13 cellular contexts compared by ENCODE assay signal in the genomic region with DNA sequence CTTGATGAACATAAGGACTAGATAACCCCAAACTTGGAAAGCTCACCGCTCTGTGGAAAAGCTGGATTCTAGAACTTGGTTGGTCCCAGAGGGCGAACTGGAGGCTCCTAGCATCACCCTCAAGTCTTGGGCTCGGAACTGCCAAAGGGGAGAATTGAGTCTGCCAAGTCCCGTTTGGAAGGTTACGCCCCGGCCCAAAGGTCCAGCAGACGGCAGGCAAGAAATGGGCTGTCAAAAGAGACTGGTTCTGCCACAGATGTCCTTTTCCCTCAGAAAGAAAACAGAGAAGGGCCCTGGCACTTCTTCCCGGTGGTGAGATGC.
DNase-seq lines count a peak whose midpoint lies in the region; ATAC-seq and TF ChIP-seq lines count a peak whose summit lies in the region.
"Had no signal": no experiment of that assay in that cellular context is flagged by ENCODE, and none has a peak within 500 bp of the region (broad histone marks: within the 10 kb centered on the region; RNA-seq: fewer than 3 reads in every experiment).

No MANE protein-coding gene starts in this region.

- H3K9me3 Mint-ChIP-seq in activated CD4-positive, alpha-beta memory T cell treated with anti-CD3 and anti-CD28 coated beads for 36 hours: no peaks in the 10 kb centered on the region
- no peaks in the 10 kb centered on the region for H3K9me3 Mint-ChIP-seq in activated CD4-positive, alpha-beta memory T cell treated with anti-CD3 and anti-CD28 coated beads, Interleukin-2, amount 10 ng/mL, durations not matched to agents 7 days and 5 days
- H3K9me3 Mint-ChIP-seq in type B pancreatic cell: peaks cover 7% of the 10 kb centered on the region

- peaks cover 24% of the 10 kb centered on the region for H3K4me1 ChIP-seq in Karpas-422 (ENCODE audit: low read length)
- H3K4me1 ChIP-seq: sigmoid colon had no signal

- ATAC-seq in left lobe of liver: no peak

- H3K36me3 Mint-ChIP-seq in activated CD4-positive, alpha-beta memory T cell treated with anti-CD3 and anti-CD28 coated beads for 36 hours: no peaks in the 10 kb centered on the region
- H3K36me3 Mint-ChIP-seq in activated CD4-positive, alpha-beta memory T cell treated with anti-CD3 and anti-CD28 coated beads, Interleukin-2, amount 10 ng/mL, durations not matched to agents 7 days and 5 days (ENCODE audit: low read depth): no peaks in the 10 kb centered on the region
- H3K36me3 Mint-ChIP-seq in type B pancreatic cell: no peaks in the 10 kb centered on the region

- no peak overlapping the region for H3K4me2 ChIP-seq in Karpas-422 (ENCODE audit: low read depth, low read length, poor library complexity, severe bottlenecking)
- H3K4me2 ChIP-seq: SK-N-SH had no signal

- no peak for DNase-seq in activated CD4-positive, alpha-beta memory T cell treated with anti-CD3 and anti-CD28 coated beads for 36 hours
- no peak for DNase-seq in activated CD4-positive, alpha-beta memory T cell treated with anti-CD3 and anti-CD28 coated beads, Interleukin-2, amount 10 ng/mL, durations not matched to agents 7 days and 5 days
- DNase-seq in RWPE1 (ENCODE audit: low spot score): no peak
- DNase-seq in left lobe of liver (ENCODE audit: low spot score): peak; percentile 41
- peak; percentile 54 for DNase-seq in type B pancreatic cell (ENCODE audit: extremely low spot score, unreplicated experiment)
- no peak for DNase-seq in Karpas-422
- no peak for DNase-seq in EL
- no peak for DNase-seq in kidney glomerular epithelial cell (lab: John Stamatoyannopoulos, UW)

- H3K9me2 ChIP-seq in Karpas-422 (replicated peaks; ENCODE audit: insufficient read depth, low read length): no peaks in the 10 kb centered on the region
- H3K9me2 ChIP-seq: SK-N-SH had no signal

- peaks cover 4% of the 10 kb centered on the region; the same call in 1 of the 2 replicates for H4K20me1 ChIP-seq in Karpas-422 (ENCODE audit: insufficient read depth, low read depth, low read length)

- no peak overlapping the region for H2AFZ ChIP-seq in Karpas-422 (ENCODE audit: low read length)

- H3K79me2 ChIP-seq in Karpas-422 (ENCODE audit: low read length): no peaks in the 10 kb centered on the region

- no peak overlapping the region for H3K4me3 Mint-ChIP-seq in activated CD4-positive, alpha-beta memory T cell treated with anti-CD3 and anti-CD28 coated beads for 36 hours
- no peak overlapping the region for H3K4me3 Mint-ChIP-seq in activated CD4-positive, alpha-beta memory T cell treated with anti-CD3 and anti-CD28 coated beads, Interleukin-2, amount 10 ng/mL, durations not matched to agents 7 days and 5 days
- H3K4me3 Mint-ChIP-seq in type B pancreatic cell: no peak overlapping the region

- H3K36me3 ChIP-seq in Karpas-422 (ENCODE audit: insufficient read depth, low read length): no peaks in the 10 kb centered on the region
- H3K36me3 ChIP-seq: adrenal gland, BE2C, sigmoid colon, tibial artery had no signal

- peaks cover 58% of the 10 kb centered on the region for H3K4me1 Mint-ChIP-seq in activated CD4-positive, alpha-beta memory T cell treated with anti-CD3 and anti-CD28 coated beads for 36 hours (ENCODE audit: low read depth)
- peaks cover 76% of the 10 kb centered on the region for H3K4me1 Mint-ChIP-seq in activated CD4-positive, alpha-beta memory T cell treated with anti-CD3 and anti-CD28 coated beads, Interleukin-2, amount 10 ng/mL, durations not matched to agents 7 days and 5 days
- H3K4me1 Mint-ChIP-seq in type B pancreatic cell (ENCODE audit: unreplicated experiment): peaks cover 29% of the 10 kb centered on the region

- CTCF ChIA-PET in activated CD4-positive, alpha-beta memory T cell treated with anti-CD3 and anti-CD28 coated beads for 36 hours (lab: Charles Lee): interaction anchor here (0.7 to 1.8 kb wide), 5 partner anchors 10 to 581 kb away, joined by 3 to 14 read pairs (median 4); partner anchors contain the start of gene BCL2L11
- CTCF ChIA-PET in activated CD4-positive, alpha-beta memory T cell treated with anti-CD3 and anti-CD28 coated beads, Interleukin-2, amount 10 ng/mL, durations not matched to agents 7 days and 5 days (lab: Charles Lee): interaction anchor here (1.5 to 4.4 kb wide), 3 partner anchors 10 to 218 kb away, joined by 4 to 16 read pairs (median 7); no protein-coding TSS in a partner anchor
- CTCF ChIA-PET in RWPE1 (lab: Yijun Ruan, JAX): no interaction called here

- H3K27ac ChIP-seq in RWPE1 (peak overlapping the region; percentile 82; the same call in 1 of the 2 replicates), Karpas-422 (ENCODE audit: low read length) (no peak overlapping the region)
- H3K27ac ChIP-seq: adrenal gland, sigmoid colon, tibial artery had no signal

- no peak overlapping the region for H3K9ac ChIP-seq in Karpas-422 (ENCODE audit: low read length)
- H3K9ac ChIP-seq: SK-N-SH had no signal

- intact Hi-C loops in activated CD4-positive, alpha-beta memory T cell treated with anti-CD3 and anti-CD28 coated beads for 36 hours (cut with micrococcal nuclease): loop anchor here (1.0 to 10.0 kb wide), 2 partner anchors 217 to 584 kb away; no protein-coding TSS in a partner anchor

- TF ChIP-seq CTCF in RWPE1 (conservative IDR thresholded peaks at IDR 0.05; ENCODE audit: low read depth): no peak
- TF ChIP-seq CTCF in type B pancreatic cell (conservative IDR thresholded peaks at IDR 0.05): no peak

- H3K27me3 Mint-ChIP-seq in activated CD4-positive, alpha-beta memory T cell treated with anti-CD3 and anti-CD28 coated beads for 36 hours: peaks cover 3% of the 10 kb centered on the region
- H3K27me3 Mint-ChIP-seq in activated CD4-positive, alpha-beta memory T cell treated with anti-CD3 and anti-CD28 coated beads, Interleukin-2, amount 10 ng/mL, durations not matched to agents 7 days and 5 days: no peaks in the 10 kb centered on the region
- no peaks in the 10 kb centered on the region for H3K27me3 Mint-ChIP-seq in type B pancreatic cell

- H3K27me3 ChIP-seq in Karpas-422 (ENCODE audit: low read length): no peaks in the 10 kb centered on the region
- H3K27me3 ChIP-seq: adrenal gland, BE2C, sigmoid colon, tibial artery had no signal

- peak overlapping the region; percentile 44 for H3K27ac Mint-ChIP-seq in activated CD4-positive, alpha-beta memory T cell treated with anti-CD3 and anti-CD28 coated beads for 36 hours
- H3K27ac Mint-ChIP-seq in activated CD4-positive, alpha-beta memory T cell treated with anti-CD3 and anti-CD28 coated beads, Interleukin-2, amount 10 ng/mL, durations not matched to agents 7 days and 5 days: no peak overlapping the region
- peak overlapping the region; percentile 29 for H3K27ac Mint-ChIP-seq in type B pancreatic cell

- no peak overlapping the region for H3K4me3 ChIP-seq in Karpas-422 (ENCODE audit: low read length)
- H3K4me3 ChIP-seq: adrenal gland, sigmoid colon, tibial artery had no signal

- no peaks in the 10 kb centered on the region for H3K9me3 ChIP-seq in Karpas-422 (ENCODE audit: low read length)
- H3K9me3 ChIP-seq: adrenal gland, BE2C, sigmoid colon, SK-N-SH, tibial artery had no signal

- POLR2A ChIA-PET in activated CD4-positive, alpha-beta memory T cell treated with anti-CD3 and anti-CD28 coated beads for 36 hours (lab: Charles Lee): no interaction called here
- POLR2A ChIA-PET in activated CD4-positive, alpha-beta memory T cell treated with anti-CD3 and anti-CD28 coated beads, Interleukin-2, amount 10 ng/mL, durations not matched to agents 7 days and 5 days (lab: Charles Lee): no interaction called here
- POLR2A ChIA-PET in RWPE1 (lab: Yijun Ruan, JAX; ENCODE audit: low non-redundant PET): no interaction called here

Comparison
In these comparisons a context has a peak if more than half of its experiments do, and no peak if none do; other contexts are left out.
1. DNase-seq: peak in left lobe of liver (single experiment) and type B pancreatic cell (single experiment); none in activated CD4-positive, alpha-beta memory T cell treated with anti-CD3 and anti-CD28 coated beads for 36 hours (single experiment), activated CD4-positive, alpha-beta memory T cell treated with anti-CD3 and anti-CD28 coated beads, Interleukin-2, amount 10 ng/mL, durations not matched to agents 7 days and 5 days (single experiment), RWPE1 (single experiment), Karpas-422 (single experiment), EL (single experiment) and kidney glomerular epithelial cell (single experiment).